In the genomic region with DNA sequence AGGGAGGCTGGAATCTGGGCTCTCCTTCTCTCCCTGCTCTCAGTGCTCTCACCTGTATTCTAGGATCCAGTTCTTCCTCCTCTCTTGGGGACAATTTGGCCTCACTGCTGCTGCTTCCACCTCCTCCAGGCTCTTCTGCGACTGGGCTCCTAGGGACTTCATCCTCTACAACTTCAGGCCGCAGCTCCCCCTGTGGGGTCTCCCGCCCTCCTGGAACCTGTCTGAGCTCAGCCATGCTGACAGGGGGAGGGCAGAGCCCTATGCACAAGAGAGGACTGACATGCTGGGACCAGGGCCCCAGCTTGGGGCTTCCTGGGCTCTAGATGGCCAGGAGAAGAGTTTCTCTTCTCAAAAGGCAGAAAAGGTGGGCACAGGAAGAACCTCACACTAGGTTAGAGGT, we compare ENCODE assay signal across 8 cellular contexts. TPM values are rescaled to one million over a fixed set of nuclear protein-coding genes. Genes with fewer than 3 reads are reported as not detected.
DNase-seq lines count a peak whose midpoint lies in the region; ATAC-seq, FAIRE-seq and TF ChIP-seq lines count a peak whose summit lies in the region.

No MANE protein-coding gene starts in this region.

- no peak for DNase-seq in NT2/D1 (ENCODE audit: low read depth, low spot score)
- DNase-seq in H1 (ENCODE audit: low read depth in 1 of 2, low spot score in 2 of 2), result no peak
- DNase-seq in inferior parietal cortex (ENCODE audit: extremely low spot score), result no peak

- H2BK15ac ChIP-seq in H1 (ENCODE audit: low read length), result no peak overlapping the region

- H3K79me2 ChIP-seq in H1 (ENCODE audit: control insufficient read depth in 1 of 2, insufficient read depth in 2 of 2, low read length in 2 of 2) (peaks cover 0 to 56% of the 10 kb centered on the region in 2 experiments; a peak in 3 of 4 replicates), neural cell (replicated peaks; ENCODE audit: insufficient read depth, low read length) (peaks cover 42% of the 10 kb centered on the region)

- H4K5ac ChIP-seq in H1 (ENCODE audit: insufficient read length, low read depth, low read length), result no peak overlapping the region

- CTCF ChIA-PET in H1 (lab: Charles Lee; ENCODE audit: partially characterized antibody), result interaction anchor here (1.3 to 2.9 kb wide), 3 partner anchors 13 to 30 kb away, joined by 3 to 14 read pairs (median 12); a partner anchor contains a TSS

- no peak overlapping the region for H2AK5ac ChIP-seq in H1 (ENCODE audit: low read depth, low read length)

- H3K4me2 ChIP-seq in H1 (ENCODE audit: insufficient read depth in 1 of 2, low read depth in 2 of 2, low read length in 2 of 2) (peak overlapping the region; percentile 80 to 81; a peak in 3 of 4 replicates), neural cell (ENCODE audit: low read length) (peak overlapping the region; percentile 92)

- no peak for FAIRE-seq in H1 (lab: Jason Lieb, UNC)

- H3K4me1 ChIP-seq in NT2/D1 (ENCODE audit: insufficient read depth, insufficient read length) (peaks cover 2% of the 10 kb centered on the region), H1 (replicated peaks in 1 of 4; ENCODE audit: control insufficient read depth in 3 of 4, insufficient read depth in 4 of 4, low read length in 3 of 4) (peaks cover 0 to 5% (median 1%) of the 10 kb centered on the region in 4 experiments; a peak in 5 of 7 replicates)

- H3K4ac ChIP-seq in H1 (replicated peaks; ENCODE audit: insufficient read length, low read depth, low read length), result no peak overlapping the region

- H3K23me2 ChIP-seq in H1 (ENCODE audit: low read depth, low read length), result peaks cover 10% of the 10 kb centered on the region

- H3K9me3 ChIP-seq in NT2/D1 (ENCODE audit: insufficient read depth, low read length) (no peaks in the 10 kb centered on the region), H1 (ENCODE audit: insufficient read depth in 2 of 2, low read depth in 1 of 2, low read length in 1 of 2) (no peaks in the 10 kb centered on the region; a peak in 1 of 4 replicates), neural cell (ENCODE audit: low read length) (no peaks in the 10 kb centered on the region)

- POLR2A ChIA-PET in H1 (lab: Charles Lee; ENCODE audit: partially characterized antibody), result interaction anchor here (1.0 to 6.0 kb wide), 5 partner anchors 11 to 49 kb away, joined by 3 to 69 read pairs (median 15); a partner anchor contains a TSS

- peak overlapping the region; percentile 95; the same call in 1 of the 2 replicates for H4K8ac ChIP-seq in H1 (ENCODE audit: extremely low read depth, insufficient read depth, low read length)

- H2AFZ ChIP-seq in H1 (ENCODE audit: low read length) (no peak overlapping the region), neural cell (ENCODE audit: low read depth, low read length) (no peak overlapping the region)

- H3F3A ChIP-seq in neural cell (ENCODE audit: insufficient read depth, low read length, poor library complexity, severe bottlenecking), result peaks cover 3% of the 10 kb centered on the region

- no peak for TF ChIP-seq EP300 in H1 (IDR thresholded peaks at IDR 0.05; ENCODE audit: borderline replicate concordance in 1 of 2, low read depth in 2 of 2, low read length in 2 of 2)
- TF ChIP-seq EP300 in neural cell (conservative IDR thresholded peaks at IDR 0.05; ENCODE audit: poor library complexity, severe bottlenecking), result no peak

- H3K14ac ChIP-seq in H1 (ENCODE audit: insufficient read length), result no peak overlapping the region

- H2BK12ac ChIP-seq in H1 (ENCODE audit: low read depth, low read length), result no peak overlapping the region

- no peaks in the 10 kb centered on the region for H3K27me3 ChIP-seq in NT2/D1 (ENCODE audit: insufficient read depth, insufficient read length)
- H3K27me3 ChIP-seq in H1 (replicated peaks in 1 of 4; ENCODE audit: control insufficient read depth in 3 of 4, extremely low read depth in 1 of 4, insufficient read depth in 3 of 4, low read length in 3 of 4), result no peaks in the 10 kb centered on the region
- no peaks in the 10 kb centered on the region for H3K27me3 ChIP-seq in neural cell (ENCODE audit: insufficient read depth, low read depth, low read length)

- peak overlapping the region; percentile 94; the same call in 1 of the 2 replicates for H3K27ac ChIP-seq in C4-2B
- no peak overlapping the region for H3K27ac ChIP-seq in H1 (ENCODE audit: low read depth, low read length)
- H3K27ac ChIP-seq in neural cell (ENCODE audit: low read length), result no peak overlapping the region

- H3K36me3 ChIP-seq in NT2/D1 (ENCODE audit: insufficient read depth, insufficient read length, low read length), result peaks cover 51% of the 10 kb centered on the region
- peaks cover 0 to 22% (median 9%) of the 10 kb centered on the region in 4 experiments; a peak in 6 of 8 replicates for H3K36me3 ChIP-seq in H1 (ENCODE audit: control insufficient read depth in 2 of 4, insufficient read depth in 4 of 4, low read length in 3 of 4)
- no peaks in the 10 kb centered on the region for H3K36me3 ChIP-seq in neural cell (ENCODE audit: insufficient read depth, low read length)

- H3K56ac ChIP-seq in H1 (replicated peaks; ENCODE audit: insufficient read length, low read depth, low read length), result no peak overlapping the region

- H4K20me1 ChIP-seq in H1 (replicated peaks in 1 of 2; ENCODE audit: control insufficient read depth in 1 of 2, insufficient read depth in 2 of 2, low read length in 2 of 2), result peaks cover 0 to 7% of the 10 kb centered on the region in 2 experiments
- H4K20me1 ChIP-seq in neural cell (ENCODE audit: insufficient read depth), result no peaks in the 10 kb centered on the region

- TF ChIP-seq CTCF in C4-2B (conservative IDR thresholded peaks at IDR 0.05), result no peak
- no peak for TF ChIP-seq CTCF in H1 (IDR thresholded peaks at IDR 0.05; ENCODE audit: control extremely low read depth in 1 of 3, insufficient read depth in 1 of 3, low read depth in 1 of 3, low read length in 3 of 3)
- TF ChIP-seq CTCF in neural cell (IDR thresholded peaks at IDR 0.05; ENCODE audit: poor library complexity, severe bottlenecking), result no peak

- 85% methylated on average over 3 of the region's 3 CpGs; no CpG with 5 or more reads in 1 of the 2 experiments for WGBS in H1 (ENCODE audit: extremely low coverage in 1 of 2, insufficient coverage in 1 of 2, insufficient read length in 1 of 2, insufficient replicate concordance in 2 of 2, low coverage in 1 of 2, low lambda C conversion rate in 2 of 2, missing lambda C conversion rate in 1 of 2), 2 experiments

- no peak overlapping the region for H3K18ac ChIP-seq in H1 (ENCODE audit: extremely low read depth, low read length)

- no peak for TF ChIP-seq POLR2A in H1 (IDR thresholded peaks at IDR 0.05; ENCODE audit: control extremely low read depth in 1 of 2, low read depth in 2 of 2, low read length in 2 of 2)

- no peak overlapping the region for H2BK5ac ChIP-seq in H1 (ENCODE audit: low read depth, low read length)

- peak overlapping the region; percentile 93 for H3K9ac ChIP-seq in NT2/D1 (ENCODE audit: insufficient read length, low read depth)
- H3K9ac ChIP-seq in H1 (replicated peaks in 1 of 4; ENCODE audit: extremely low read depth in 1 of 4, low read depth in 3 of 4, low read length in 3 of 4), result 0 out of 7 replicates have a peak overlapping the region, but pooled peaks of 1 of the 4 experiments have one; percentile 92
- peak overlapping the region; percentile 85 for H3K9ac ChIP-seq in neural cell (ENCODE audit: low read length)

- H4K91ac ChIP-seq in H1 (replicated peaks; ENCODE audit: insufficient read length, low read length), result no peak overlapping the region

- no peak for ATAC-seq in GM18909 (IDR thresholded peaks at IDR 0.05; ENCODE audit: poor library complexity, unreplicated experiment)
- ATAC-seq in GM21723 (IDR thresholded peaks at IDR 0.05; ENCODE audit: unreplicated experiment), result no peak
- ATAC-seq in GM21528 (IDR thresholded peaks at IDR 0.05; ENCODE audit: low FRiP score, unreplicated experiment), result no peak

- H3K9me2 ChIP-seq in neural cell (ENCODE audit: insufficient read depth, low read length), result no peaks in the 10 kb centered on the region

- peaks cover 13% of the 10 kb centered on the region for H3K79me1 ChIP-seq in H1 (ENCODE audit: low read depth, low read length)

- H2BK20ac ChIP-seq in H1 (ENCODE audit: low read length), result no peak overlapping the region

- no peak overlapping the region for H2BK120ac ChIP-seq in H1 (replicated peaks; ENCODE audit: low read depth, low read length)

- TF ChIP-seq RAD21 in H1 (IDR thresholded peaks at IDR 0.05 in 1 of 2, conservative IDR thresholded peaks at IDR 0.05 in 1 of 2; ENCODE audit: low read depth in 2 of 2, low read length in 2 of 2) (no peak), neural cell (conservative IDR thresholded peaks at IDR 0.05) (no peak)

- H3K4me3 ChIP-seq in NT2/D1 (ENCODE audit: insufficient read length, low read depth) (peak overlapping the region; percentile 95), H1 (ENCODE audit: extremely low read depth in 1 of 4, insufficient read depth in 2 of 4, low read depth in 3 of 4, low read length in 4 of 4) (peak overlapping the region; percentile 88 to 98 (median 94); a peak in 6 of 8 replicates), neural cell (ENCODE audit: low read length) (peak overlapping the region; percentile 82)

- H3K23ac ChIP-seq in H1 (ENCODE audit: insufficient read length), result no peak overlapping the region

RNA-seq across cellular contexts. Expression of a gene that starts 1.0 kb away (rescaled TPM):
- total RNA-seq in H1 (2021; fragmentation: NEBNext Ultra II Directional; extraction: Animal tissue kit (Norgen Biotek cat#: 25700)), result 27.9 and 28.4 TPM in 2 replicates
- polyA plus RNA-seq in H1 (2011; rRNA removed), result 20.2 and 29.7 TPM in 2 replicates
- polyA plus RNA-seq in H1 (2011; cell fraction: cytosol; rRNA removed), result 27.2 TPM
- 32.9 TPM for polyA plus RNA-seq in H1 (2011; cell fraction: nucleus; rRNA removed)
- polyA plus RNA-seq in H1 (2012, experiment 1 of 2), result 14.2 to 20.1 TPM (median 19.1 TPM) in 4 replicates
- polyA plus RNA-seq in H1 (2012, experiment 2 of 2), result 18.1 TPM
- 14.2 TPM for polyA plus RNA-seq in H1 (2013, experiment 1 of 2)
- 13.8 TPM for polyA plus RNA-seq in H1 (2013, experiment 2 of 2)
- 15.4 and 21.6 TPM in 2 replicates for polyA minus RNA-seq in H1 (2011; rRNA and poly(A)+ RNA removed)
- 13.0 TPM for polyA minus RNA-seq in H1 (2011; cell fraction: cytosol; rRNA and poly(A)+ RNA removed)
- polyA minus RNA-seq in H1 (2011; cell fraction: nucleus; rRNA and poly(A)+ RNA removed), result 24.4 TPM
- polyA plus RNA-seq in neural cell, result 38.6 and 46.1 TPM in 2 replicates
- polyA minus RNA-seq in neural cell, result 43.9 and 49.9 TPM in 2 replicates

RNA-seq across cellular contexts. Expression of a gene that starts 13.3 kb away (rescaled TPM):
- total RNA-seq in H1 (2021; fragmentation: NEBNext Ultra II Directional; extraction: Animal tissue kit (Norgen Biotek cat#: 25700)), result 28.4 and 30.7 TPM in 2 replicates
- polyA plus RNA-seq in H1 (2011; rRNA removed) (40.4 and 40.7 TPM in 2 replicates), neural cell (22.9 and 31.0 TPM in 2 replicates)
- 29.5 TPM for polyA plus RNA-seq in H1 (2011; cell fraction: cytosol; rRNA removed)
- 25.3 TPM for polyA plus RNA-seq in H1 (2011; cell fraction: nucleus; rRNA removed)
- polyA plus RNA-seq in H1 (2012, experiment 1 of 2), result 15.9 to 22.8 TPM (median 20.8 TPM) in 4 replicates
- polyA plus RNA-seq in H1 (2012, experiment 2 of 2), result 31.7 TPM
- 17.9 TPM for polyA plus RNA-seq in H1 (2013, experiment 1 of 2)
- polyA plus RNA-seq in H1 (2013, experiment 2 of 2), result 18.5 TPM
- polyA minus RNA-seq in H1 (2011; rRNA and poly(A)+ RNA removed), result 27.1 and 34.9 TPM in 2 replicates
- polyA minus RNA-seq in H1 (2011; cell fraction: cytosol; rRNA and poly(A)+ RNA removed), result 26.9 TPM
- 29.5 TPM for polyA minus RNA-seq in H1 (2011; cell fraction: nucleus; rRNA and poly(A)+ RNA removed)
- polyA minus RNA-seq in neural cell, result 40.6 and 44.6 TPM in 2 replicates

RNA-seq across cellular contexts. Expression of a gene that starts 34.2 kb away (rescaled TPM):
- 38.4 and 39.7 TPM in 2 replicates for total RNA-seq in H1 (2021; fragmentation: NEBNext Ultra II Directional; extraction: Animal tissue kit (Norgen Biotek cat#: 25700))
- polyA plus RNA-seq in H1 (2011; rRNA removed) (52.3 and 55.8 TPM in 2 replicates), neural cell (183 and 255 TPM in 2 replicates)
- polyA plus RNA-seq in H1 (2011; cell fraction: cytosol; rRNA removed), result 75.0 TPM
- polyA plus RNA-seq in H1 (2011; cell fraction: nucleus; rRNA removed), result 255 TPM
- 47.8 to 62.3 TPM (median 56.6 TPM) in 4 replicates for polyA plus RNA-seq in H1 (2012, experiment 1 of 2)
- 42.7 TPM for polyA plus RNA-seq in H1 (2012, experiment 2 of 2)
- 30.6 TPM for polyA plus RNA-seq in H1 (2013, experiment 1 of 2)
- 26.0 TPM for polyA plus RNA-seq in H1 (2013, experiment 2 of 2)
- 12.5 and 15.3 TPM in 2 replicates for polyA minus RNA-seq in H1 (2011; rRNA and poly(A)+ RNA removed)
- 12.3 TPM for polyA minus RNA-seq in H1 (2011; cell fraction: cytosol; rRNA and poly(A)+ RNA removed)
- 40.6 TPM for polyA minus RNA-seq in H1 (2011; cell fraction: nucleus; rRNA and poly(A)+ RNA removed)
- polyA minus RNA-seq in neural cell, result 36.3 and 41.1 TPM in 2 replicates
